13 cellular contexts compared by ENCODE assay signal in genomic region chr7:41809081-41809480, GRCh38.
DNase-seq lines count a peak whose midpoint lies in the region; ATAC-seq and TF ChIP-seq lines count a peak whose summit lies in the region.
"Had no signal": no experiment of that assay in that cellular context is flagged by ENCODE, and none has a peak within 500 bp of the region (broad histone marks: within the 10 kb centered on the region; RNA-seq: fewer than 3 reads in every experiment).

No MANE protein-coding gene starts in this region.

- no peak overlapping the region for H3K4me3 Mint-ChIP-seq in WTC11
- H3K4me3 Mint-ChIP-seq: CD4-positive, CD25-positive, alpha-beta regulatory T cell had no signal

- no peak overlapping the region for H3K4me3 ChIP-seq in HUES6 (ENCODE audit: low read depth, low read length)
- peak overlapping the region; percentile 2 for H3K4me3 ChIP-seq in iPS-18a (ENCODE audit: low read length)
- no peak overlapping the region for H3K4me3 ChIP-seq in body of pancreas
- H3K4me3 ChIP-seq: BLaER1 had no signal

- CTCF ChIA-PET in WTC11 (lab: Charles Lee) = no interaction called here

- 55 to 76% methylated on average over 2 of the region's 2 CpGs for WGBS in body of pancreas, 2 donors

- H3K9me3 Mint-ChIP-seq in WTC11 = peaks cover 24% of the 10 kb centered on the region

- H3K27ac ChIP-seq in HUES6 (ENCODE audit: low read depth, low read length) (peak overlapping the region; percentile 79), iPS-18a (ENCODE audit: low read length) (peak overlapping the region; percentile 39), body of pancreas (no peak overlapping the region)
- H3K27ac ChIP-seq: BLaER1 had no signal

- no peaks in the 10 kb centered on the region; the same call in 1 of the 2 replicates for H3K27me3 Mint-ChIP-seq in WTC11 (ENCODE audit: low read depth)
- H3K27me3 Mint-ChIP-seq: CD4-positive, CD25-positive, alpha-beta regulatory T cell had no signal

- peak; percentile 39 for DNase-seq in CD1c-positive myeloid dendritic cell (ENCODE audit: extremely low spot score)
- no peak for DNase-seq in WTC11 (ENCODE audit: low spot score)
- DNase-seq in Kasumi-1 (lab: John Stamatoyannopoulos, UW) = no peak
- no peak for DNase-seq in body of pancreas
- DNase-seq in NCI-H2107 treated with DMSO at 0.1 percent for 48 hours (lab: John Stamatoyannopoulos, UW; ENCODE audit: unreplicated experiment) = no peak
- DNase-seq: 8988T; CD4-positive, CD25-positive, alpha-beta regulatory T cell; DMS53; GF-D8 had no signal

- peak overlapping the region; percentile 100 for H3K27ac Mint-ChIP-seq in WTC11
- H3K27ac Mint-ChIP-seq: CD4-positive, CD25-positive, alpha-beta regulatory T cell had no signal

- H3K9me3 ChIP-seq in HUES6 (ENCODE audit: control insufficient read depth, insufficient read depth, low read depth, low read length) (peaks cover 12% of the 10 kb centered on the region), iPS-18a (ENCODE audit: control insufficient read depth, low read depth, low read length) (no peaks in the 10 kb centered on the region), body of pancreas (no peaks in the 10 kb centered on the region)
- H3K9me3 ChIP-seq: BLaER1 had no signal

- ATAC-seq in WTC11 (no peak), body of pancreas (no peak), HG03457 (IDR thresholded peaks at IDR 0.05; ENCODE audit: unreplicated experiment) (no peak)

- intact Hi-C loops in body of pancreas (cut with DNase I) = no loop called here

- POLR2A ChIA-PET in WTC11 (lab: Charles Lee) = no interaction called here

- no peak for TF ChIP-seq POLR2A in body of pancreas (IDR thresholded peaks at IDR 0.05)

- H3K27me3 ChIP-seq in HUES6 (ENCODE audit: control insufficient read depth, insufficient read depth, low read length) = no peaks in the 10 kb centered on the region
- H3K27me3 ChIP-seq in iPS-18a (ENCODE audit: control insufficient read depth, insufficient read depth, low read length) = no peaks in the 10 kb centered on the region
- no peaks in the 10 kb centered on the region for H3K27me3 ChIP-seq in body of pancreas
- H3K27me3 ChIP-seq: BLaER1 had no signal

- H3K9ac ChIP-seq in HUES6 (ENCODE audit: low read length) (no peak overlapping the region), iPS-18a (ENCODE audit: low read length) (no peak overlapping the region)
- H3K9ac ChIP-seq: BLaER1 had no signal

- H3K36me3 ChIP-seq in HUES6 (ENCODE audit: control insufficient read depth, insufficient read depth, low read length) (no peaks in the 10 kb centered on the region), iPS-18a (ENCODE audit: control insufficient read depth, low read depth, low read length) (no peaks in the 10 kb centered on the region), body of pancreas (replicated peaks in 1 of 2; ENCODE audit: insufficient read depth in 1 of 2, low read depth in 2 of 2) (no peaks in the 10 kb centered on the region)
- H3K36me3 ChIP-seq: BLaER1 had no signal

- H3K4me1 ChIP-seq in HUES6 (ENCODE audit: control insufficient read depth, insufficient read depth, low read length) (peaks cover 11% of the 10 kb centered on the region; the same call in 1 of the 2 replicates), iPS-18a (ENCODE audit: control insufficient read depth, low read depth, low read length) (peaks cover 27% of the 10 kb centered on the region), body of pancreas (no peaks in the 10 kb centered on the region)
- H3K4me1 ChIP-seq: BLaER1 had no signal

- H3K4me1 Mint-ChIP-seq in WTC11 = peaks cover 41% of the 10 kb centered on the region
- H3K4me1 Mint-ChIP-seq: CD4-positive, CD25-positive, alpha-beta regulatory T cell had no signal

- TF ChIP-seq CTCF in WTC11 (IDR thresholded peaks at IDR 0.05) (no peak), body of pancreas (IDR thresholded peaks at IDR 0.05) (no peak)

- H3K36me3 Mint-ChIP-seq in WTC11 = peaks cover 23% of the 10 kb centered on the region
- H3K36me3 Mint-ChIP-seq: CD4-positive, CD25-positive, alpha-beta regulatory T cell had no signal

TF ChIP-seq in WTC11, 78 proteins besides CTCF, POLR2A, EP300 and RAD21:
- no peak for TF ChIP-seq ELF4 (CRISPR knock-in tag; IDR thresholded peaks at IDR 0.05; ENCODE audit: low read depth)
- no peak for TF ChIP-seq MAX (CRISPR knock-in tag; IDR thresholded peaks at IDR 0.05)
- TF ChIP-seq KAT7 (CRISPR knock-in tag; IDR thresholded peaks at IDR 0.05; ENCODE audit: borderline replicate concordance) = no peak
- no peak for TF ChIP-seq ZNF423 (CRISPR knock-in tag; IDR thresholded peaks at IDR 0.05)
- no peak for TF ChIP-seq ZNF416 (CRISPR knock-in tag; IDR thresholded peaks at IDR 0.05)
- no peak for TF ChIP-seq MXD4 (CRISPR knock-in tag; IDR thresholded peaks at IDR 0.05; ENCODE audit: borderline replicate concordance)
- TF ChIP-seq TCF7 (CRISPR knock-in tag; IDR thresholded peaks at IDR 0.05; ENCODE audit: low read depth) = no peak
- no peak for TF ChIP-seq FOXP1 (CRISPR knock-in tag; IDR thresholded peaks at IDR 0.05; ENCODE audit: borderline replicate concordance)
- no peak for TF ChIP-seq FOXP4 (CRISPR knock-in tag; IDR thresholded peaks at IDR 0.05)
- no peak for TF ChIP-seq ZNF232 (CRISPR knock-in tag; IDR thresholded peaks at IDR 0.05)
- TF ChIP-seq STAT6 (CRISPR knock-in tag; conservative IDR thresholded peaks at IDR 0.05; ENCODE audit: low read depth) = no peak
- TF ChIP-seq ZNF121 (CRISPR knock-in tag; IDR thresholded peaks at IDR 0.05) = no peak
- TF ChIP-seq CBFB (CRISPR knock-in tag; IDR thresholded peaks at IDR 0.05; ENCODE audit: low read depth) = no peak
- TF ChIP-seq ZNF263 (CRISPR knock-in tag; IDR thresholded peaks at IDR 0.05; ENCODE audit: low read depth) = no peak
- no peak for TF ChIP-seq TEAD1 (CRISPR knock-in tag; IDR thresholded peaks at IDR 0.05)
- TF ChIP-seq ERG (CRISPR knock-in tag; IDR thresholded peaks at IDR 0.05) = no peak
- no peak for TF ChIP-seq NFATC4 (CRISPR knock-in tag; IDR thresholded peaks at IDR 0.05)
- no peak for TF ChIP-seq MLX (CRISPR knock-in tag; IDR thresholded peaks at IDR 0.05)
TF ChIP-seq in WTC11: peak in this region for 0.

Comparison
In these comparisons a context has a peak if more than half of its experiments do, and no peak if none do; other contexts are left out.
1. H3K27ac ChIP-seq: peak in HUES6 (single experiment) and iPS-18a (single experiment); none in body of pancreas (0 of 4).